ENCODE assay signal across 8 cellular contexts in genomic region chr12:113186666-113187325, GRCh38. TPM values are rescaled to one million over a fixed set of nuclear protein-coding genes. Genes with fewer than 3 reads are reported as not detected.
DNase-seq lines count a peak whose midpoint lies in the region; ATAC-seq and TF ChIP-seq lines count a peak whose summit lies in the region.
"Had no signal": no experiment of that assay in that cellular context is flagged by ENCODE, and none has a peak within 500 bp of the region (broad histone marks: within the 10 kb centered on the region; RNA-seq: fewer than 3 reads in every experiment).

No MANE protein-coding gene starts in this region.

- peaks cover 16% of the 10 kb centered on the region; the same call in 1 of the 2 replicates for H3K79me2 ChIP-seq in H9 (ENCODE audit: insufficient read depth, low read length)

- H3K27me3 ChIP-seq in H9 (ENCODE audit: insufficient read depth, low read length): no peaks in the 10 kb centered on the region
- H3K27me3 ChIP-seq in skeletal muscle satellite cell (ENCODE audit: control insufficient read depth, insufficient read depth, low read length): no peaks in the 10 kb centered on the region

- DNase-seq in H9 (no peak), T-helper 17 cell (no peak), fibroblast of villous mesenchyme (ENCODE audit: low read depth) (no peak), pons (ENCODE audit: low spot score) (no peak)
- DNase-seq in effector CD8-positive, alpha-beta T cell (lab: John Stamatoyannopoulos, UW): no peak
- DNase-seq: foreskin melanocyte had no signal

- H2BK120ac ChIP-seq in H9 (ENCODE audit: low read depth, low read length, poor library complexity, severe bottlenecking): no peak overlapping the region

- no peak overlapping the region for H3K27ac ChIP-seq in H9 (ENCODE audit: insufficient read length, low read depth, low read length)

- H3K9ac ChIP-seq in H9 (ENCODE audit: extremely low read depth, insufficient read length, low read length) (no peak overlapping the region), skeletal muscle satellite cell (ENCODE audit: low read depth, low read length) (peak overlapping the region; percentile 99)

- H3K27ac Mint-ChIP-seq in H9 (no peak overlapping the region), T-helper 17 cell (peak overlapping the region; percentile 91)

- H3K4me1 Mint-ChIP-seq in H9: peaks cover 8 to 17% of the 10 kb centered on the region in 2 experiments
- H3K4me1 Mint-ChIP-seq in T-helper 17 cell: peaks cover 21% of the 10 kb centered on the region

- peaks cover 8% of the 10 kb centered on the region for H3K23me2 ChIP-seq in H9 (ENCODE audit: insufficient read length, low read depth, low read length, poor library complexity, severe bottlenecking)

- no peaks in the 10 kb centered on the region for H3K27me3 Mint-ChIP-seq in H9 (ENCODE audit: low read depth)
- H3K27me3 Mint-ChIP-seq in T-helper 17 cell: no peaks in the 10 kb centered on the region

- no peak overlapping the region for H3K23ac ChIP-seq in H9 (ENCODE audit: insufficient read length, low read depth, low read length)

- H2BK12ac ChIP-seq in H9 (ENCODE audit: insufficient read length, low read depth, low read length): no peak overlapping the region

- no peak overlapping the region for H4K91ac ChIP-seq in H9 (ENCODE audit: insufficient read length, low read depth, low read length)

- WGBS in H9 (ENCODE audit: extremely low coverage, insufficient read length, low lambda C conversion rate): no CpG with 5 or more reads among the region's 16 CpGs

- H2AK5ac ChIP-seq in H9 (ENCODE audit: insufficient read length, low read length): no peak overlapping the region

- H2AFZ ChIP-seq in H9 (ENCODE audit: low read length): no peak overlapping the region

- no peak overlapping the region for H3K56ac ChIP-seq in H9 (ENCODE audit: insufficient read length, low read depth, low read length)

- H3K36me3 Mint-ChIP-seq in H9 (ENCODE audit: insufficient read depth in 1 of 3, low read depth in 3 of 3) (peaks cover 25 to 49% (median 37%) of the 10 kb centered on the region in 3 experiments), T-helper 17 cell (ENCODE audit: low read depth) (peaks cover 3% of the 10 kb centered on the region)

- peak overlapping the region; percentile 92 for H3K4me3 ChIP-seq in fibroblast of villous mesenchyme (ENCODE audit: low read depth, low read length)
- peak overlapping the region; percentile 95 for H3K4me3 ChIP-seq in skeletal muscle satellite cell (ENCODE audit: low read length)

- no peak overlapping the region for H4K8ac ChIP-seq in H9 (replicated peaks; ENCODE audit: insufficient read length, low read depth, low read length)

- H3K4me3 Mint-ChIP-seq in H9: peak overlapping the region; percentile 89 to 92
- peak overlapping the region; percentile 91 for H3K4me3 Mint-ChIP-seq in T-helper 17 cell

- H3T11ph ChIP-seq in H9 (ENCODE audit: low read length): no peak overlapping the region

- H3K4me2 ChIP-seq in H9 (ENCODE audit: insufficient read depth, insufficient read length, low read length): peak overlapping the region; percentile 94
- peak overlapping the region; percentile 88 for H3K4me2 ChIP-seq in skeletal muscle satellite cell (ENCODE audit: low read length)

- no peak overlapping the region for H3K4ac ChIP-seq in H9 (ENCODE audit: low read depth, low read length)

- no peak overlapping the region for H2BK5ac ChIP-seq in H9 (ENCODE audit: insufficient read length, low read length)

- peaks cover 21% of the 10 kb centered on the region for H3K36me3 ChIP-seq in skeletal muscle satellite cell (ENCODE audit: insufficient read depth, low read length)

- H3K9me3 Mint-ChIP-seq in H9: no peaks in the 10 kb centered on the region

- H2BK20ac ChIP-seq in H9 (ENCODE audit: low read depth, low read length, poor library complexity, severe bottlenecking): no peak overlapping the region

- no peaks in the 10 kb centered on the region for H3K9me3 ChIP-seq in H9 (ENCODE audit: control insufficient read depth, low read depth, low read length)
- no peaks in the 10 kb centered on the region for H3K9me3 ChIP-seq in T-helper 17 cell (ENCODE audit: control insufficient read depth, low read length, poor library complexity, severe bottlenecking)
- H3K9me3 ChIP-seq in skeletal muscle satellite cell (replicated peaks; ENCODE audit: low read length): no peaks in the 10 kb centered on the region

- TF ChIP-seq CTCF in H9 (conservative IDR thresholded peaks at IDR 0.05): no peak
- TF ChIP-seq CTCF in fibroblast of villous mesenchyme (IDR thresholded peaks at IDR 0.05; ENCODE audit: insufficient read depth, low read depth, low read length): no peak

- peaks cover 17% of the 10 kb centered on the region for H3K79me1 ChIP-seq in H9 (ENCODE audit: insufficient read depth, low read depth, low read length, poor library complexity, severe bottlenecking)

- no peaks in the 10 kb centered on the region for H4K20me1 ChIP-seq in H9 (ENCODE audit: control insufficient read depth, insufficient read depth, insufficient read length)

- H3K4me1 ChIP-seq in H9 (ENCODE audit: insufficient read depth, low read length): no peaks in the 10 kb centered on the region
- H3K4me1 ChIP-seq in skeletal muscle satellite cell (ENCODE audit: control insufficient read depth, insufficient read depth, low read length): peaks cover 11% of the 10 kb centered on the region

- no peak overlapping the region for H4K5ac ChIP-seq in H9 (ENCODE audit: insufficient read length, low read depth, low read length)

- H3K18ac ChIP-seq in H9 (ENCODE audit: insufficient read length, low read depth, low read length): no peak overlapping the region

- H2BK15ac ChIP-seq in H9 (ENCODE audit: low read depth, low read length): no peak overlapping the region

- no peak overlapping the region for H3K14ac ChIP-seq in H9 (ENCODE audit: insufficient read depth, low read length)

- no peak for ATAC-seq in T-helper 17 cell
- no peak for ATAC-seq in GM19351 (IDR thresholded peaks at IDR 0.05; ENCODE audit: unreplicated experiment)

RNA-seq across cellular contexts. Expression of gene RITA1, which starts 1.3 kb away (rescaled TPM):
- total RNA-seq in H9 (2021) (26.0 and 26.1 TPM in 2 replicates), T-helper 17 cell (1 to 10 TPM; 5.1 to 8.6 TPM), fibroblast of villous mesenchyme (22.5 and 27.6 TPM in 2 replicates)
- 19.3 and 22.5 TPM in 2 replicates for total RNA-seq in skeletal muscle satellite cell (2012; rRNA removed)

RNA-seq across cellular contexts. Expression of gene DDX54, which starts 1.5 kb away (rescaled TPM):
- total RNA-seq in H9 (2021) (83.0 TPM in 2 replicates), T-helper 17 cell (10 to 100 TPM; 75.9 to 92.5 TPM), fibroblast of villous mesenchyme (33.7 and 37.0 TPM in 2 replicates)
- total RNA-seq in skeletal muscle satellite cell (2012; rRNA removed): 40.2 and 49.2 TPM in 2 replicates

RNA-seq across cellular contexts. Expression of gene TPCN1, which starts 34.5 kb away (rescaled TPM):
- 13.5 and 16.1 TPM in 2 replicates for total RNA-seq in H9 (2021)
- 10 to 100 TPM; 39.9 to 59.0 TPM for total RNA-seq in T-helper 17 cell
- 15.8 and 25.9 TPM in 2 replicates for total RNA-seq in fibroblast of villous mesenchyme
- 12.7 and 13.4 TPM in 2 replicates for total RNA-seq in skeletal muscle satellite cell (2012; rRNA removed)

RNA-seq across cellular contexts. Expression of gene CFAP73, which starts 37.3 kb away (rescaled TPM):
- total RNA-seq in H9 (2021) (not detected in 2 replicates), T-helper 17 cell (not detected), fibroblast of villous mesenchyme (not detected in 2 replicates)
- not detected in 2 replicates for total RNA-seq in skeletal muscle satellite cell (2012; rRNA removed)

RNA-seq across cellular contexts. Expression of gene RASAL1, which starts 51.2 kb away (rescaled TPM):
- total RNA-seq in H9 (2021): 2.3 and 2.7 TPM in 2 replicates
- under 1 TPM; 0.15 to 0.89 TPM for total RNA-seq in T-helper 17 cell
- total RNA-seq in fibroblast of villous mesenchyme: not detected in 2 replicates
- total RNA-seq in skeletal muscle satellite cell (2012; rRNA removed): not detected in 2 replicates
